Comparison of ENCODE assay signal across 8 cellular contexts in genomic region chr1:150576367-150576711, GRCh38. TPM values are rescaled to one million over a fixed set of nuclear protein-coding genes. Genes with fewer than 3 reads are reported as not detected.
DNase-seq lines count a peak whose midpoint lies in the region; ATAC-seq and TF ChIP-seq lines count a peak whose summit lies in the region.

No MANE protein-coding gene starts in this region.

- H3K4me3 Mint-ChIP-seq in Caco-2 (ENCODE audit: unreplicated experiment), result peak overlapping the region; percentile 100

- H4K20me1 ChIP-seq in PC-9 (ENCODE audit: insufficient read depth), result peaks cover 68% of the 10 kb centered on the region

- CTCF ChIA-PET in Caco-2 (lab: Charles Lee), result interaction anchor here (1.0 to 5.1 kb wide), 2 partner anchors 14 to 61 kb away, joined by 3 to 51 read pairs; partner anchors contain the start of gene FALEC
- CTCF ChIA-PET in PC-9 (lab: Charles Lee), result no interaction called here

- DNase-seq in Caco-2, result no peak
- no peak for DNase-seq in PC-9
- no peak for DNase-seq in epithelial cell of prostate (ENCODE audit: low read depth, low spot score)
- no peak for DNase-seq in ovary
- no peak for DNase-seq in activated effector memory CD4-positive, alpha-beta T cell treated with anti-CD3 and anti-CD28 coated beads, Interleukin-2, amount 50 U/mL, for 16 hours
- no peak for DNase-seq in CD1c-positive myeloid dendritic cell (ENCODE audit: extremely low spot score)

- no peaks in the 10 kb centered on the region for H3K9me2 ChIP-seq in PC-9 (ENCODE audit: insufficient read depth)

- H3K36me3 ChIP-seq in Caco-2 (ENCODE audit: control insufficient read depth, insufficient read depth, low read length), result peaks cover 3% of the 10 kb centered on the region
- peaks cover 66% of the 10 kb centered on the region for H3K36me3 ChIP-seq in PC-9 (ENCODE audit: low read depth)
- no peaks in the 10 kb centered on the region for H3K36me3 ChIP-seq in ovary

- peaks cover 87% of the 10 kb centered on the region for H3K79me2 ChIP-seq in PC-9 (ENCODE audit: low read depth)

- peak overlapping the region; percentile 95 for H3K4me3 ChIP-seq in Caco-2 (ENCODE audit: low read depth, low read length)
- H3K4me3 ChIP-seq in PC-9, result peak overlapping the region; percentile 73
- peak overlapping the region; percentile 93 for H3K4me3 ChIP-seq in ovary

- H3K27ac Mint-ChIP-seq in Caco-2 (ENCODE audit: unreplicated experiment), result peak overlapping the region; percentile 98

- TF ChIP-seq POLR2A in ovary (IDR thresholded peaks at IDR 0.05), result no peak

- H3K9me3 Mint-ChIP-seq in Caco-2 (ENCODE audit: unreplicated experiment), result no peaks in the 10 kb centered on the region

- H3F3A ChIP-seq in PC-9 (ENCODE audit: insufficient read depth, low read depth), result peaks cover 78% of the 10 kb centered on the region

- H3K27ac ChIP-seq in PC-9 (peak overlapping the region; percentile 93), epithelial cell of prostate (peak overlapping the region; percentile 100), ovary (no peak overlapping the region)

- H3K4me2 ChIP-seq in PC-9, result peak overlapping the region; percentile 95

- TF ChIP-seq EP300 in ovary (IDR thresholded peaks at IDR 0.05), result no peak

- BruUV-seq in Caco-2 (replicated peaks; lab: Mats Ljungman, UMichigan) (no TSS peak), PC-9 (replicated peaks; lab: Mats Ljungman, UMichigan) (no TSS peak)

- H3K9me3 ChIP-seq in Caco-2 (no peaks in the 10 kb centered on the region), PC-9 (ENCODE audit: insufficient read depth, low read depth) (no peaks in the 10 kb centered on the region), ovary (no peaks in the 10 kb centered on the region)

- peaks cover 34% of the 10 kb centered on the region for H3K4me1 Mint-ChIP-seq in Caco-2 (ENCODE audit: low read depth, unreplicated experiment)

- H2AFZ ChIP-seq in PC-9, result no peak overlapping the region

- 3 to 4% (median 3%) methylated on average over 4 of the region's 4 CpGs for WGBS in ovary, 3 donors

- no peak for TF ChIP-seq CTCF in Caco-2 (IDR thresholded peaks at IDR 0.05; ENCODE audit: insufficient read depth in 1 of 2, low read depth in 1 of 2, low read length in 1 of 2, severe bottlenecking in 1 of 2, unreplicated experiment in 1 of 2)
- TF ChIP-seq CTCF in PC-9 (conservative IDR thresholded peaks at IDR 0.05), result no peak
- TF ChIP-seq CTCF in ovary (IDR thresholded peaks at IDR 0.05), result no peak

- H3K27me3 ChIP-seq in Caco-2 (replicated peaks; ENCODE audit: control insufficient read depth, insufficient read depth, low read length), result no peaks in the 10 kb centered on the region
- H3K27me3 ChIP-seq in PC-9 (ENCODE audit: insufficient read depth, low read depth), result no peaks in the 10 kb centered on the region
- H3K27me3 ChIP-seq in ovary, result no peaks in the 10 kb centered on the region

- no peaks in the 10 kb centered on the region for H3K27me3 Mint-ChIP-seq in Caco-2 (ENCODE audit: insufficient read depth, unreplicated experiment)

- H3K4me1 ChIP-seq in Caco-2, result peaks cover 45% of the 10 kb centered on the region
- H3K4me1 ChIP-seq in PC-9 (replicated peaks; ENCODE audit: insufficient read depth), result peaks cover 54% of the 10 kb centered on the region
- peaks cover 11% of the 10 kb centered on the region for H3K4me1 ChIP-seq in ovary (ENCODE audit: insufficient read depth)

- intact Hi-C loops in Caco-2 (cut with micrococcal nuclease; ENCODE audit: unreplicated experiment), result no loop called here
- intact Hi-C loops in PC-9 (cut with micrococcal nuclease; ENCODE audit: unreplicated experiment), result loop anchor here (5.0 kb wide), 1 partner anchor 236 kb away; no protein-coding TSS in a partner anchor
- intact Hi-C loops in ovary (cut with DNase I), result no loop called here

- POLR2A ChIA-PET in Caco-2 (lab: Charles Lee) (interaction anchor here (1.4 to 6.2 kb wide), 2 partner anchors 13 to 52 kb away, joined by 4 to 152 read pairs; no protein-coding TSS in a partner anchor), PC-9 (lab: Charles Lee; ENCODE audit: unreplicated experiment) (interaction anchor here (0.6 to 1.1 kb wide), 7 partner anchors 8 to 685 kb away, joined by 3 to 13 read pairs (median 4); no protein-coding TSS in a partner anchor)

- peaks cover 83% of the 10 kb centered on the region for H3K36me3 Mint-ChIP-seq in Caco-2 (ENCODE audit: insufficient read depth, unreplicated experiment)

- ATAC-seq in GM21447 (IDR thresholded peaks at IDR 0.05; ENCODE audit: unreplicated experiment) (no peak), GM19023 (IDR thresholded peaks at IDR 0.05; ENCODE audit: unreplicated experiment) (no peak)

RNA-seq across cellular contexts. Expression of gene MCL1, which starts 3.1 kb away (rescaled TPM):
- total RNA-seq in Caco-2 (2022) (130 and 134 TPM in 2 replicates), PC-9 (2021) (145 and 178 TPM in 2 replicates), ovary (100 to 1,000 TPM in 6 of 7 donors, 10 to 100 TPM in 1; 91.1 to 280 (median 145) TPM)
- polyA plus RNA-seq in ovary, result 100 to 1,000 TPM in 1 of 2 donors, 10 to 100 TPM in 1; 74.2 to 209 TPM

RNA-seq across cellular contexts. Expression of gene ADAMTSL4, which starts 27.1 kb away (rescaled TPM):
- total RNA-seq in Caco-2 (2022) (16.1 and 17.6 TPM in 2 replicates), PC-9 (2021) (67.9 and 76.7 TPM in 2 replicates), ovary (10 to 100 TPM; 11.6 to 86.6 (median 22.5) TPM)
- polyA plus RNA-seq in ovary, result 10 to 100 TPM in 1 of 2 donors, 1 to 10 TPM in 1; 8.8 to 12.1 TPM

RNA-seq across cellular contexts. Expression of gene ENSA, which starts 53.1 kb away (rescaled TPM):
- total RNA-seq in Caco-2 (2022), result 178 TPM in 2 replicates
- 229 and 263 TPM in 2 replicates for total RNA-seq in PC-9 (2021)
- 100 to 1,000 TPM; 134 to 196 (median 152) TPM for total RNA-seq in ovary
- 100 to 1,000 TPM; 111 to 193 TPM for polyA plus RNA-seq in ovary

Comparison
In these comparisons a context has a peak if more than half of its experiments do, and no peak if none do; other contexts are left out.
1. H3K27ac ChIP-seq: peak in PC-9 (single experiment) and epithelial cell of prostate (single experiment); none in ovary (0 of 2).
2. Peak in every context shown above with its lines, with median percentiles within 50 percentile points of each other: H3K4me3 ChIP-seq.